ENCODE assay signal across 24 cellular contexts in genomic region chr10:10941106-10941505, GRCh38.
DNase-seq lines count a peak whose midpoint lies in the region; ATAC-seq and TF ChIP-seq lines count a peak whose summit lies in the region.
"Had no signal": no experiment of that assay in that cellular context is flagged by ENCODE, and none has a peak within 500 bp of the region (broad histone marks: within the 10 kb centered on the region; RNA-seq: fewer than 3 reads in every experiment).

No MANE protein-coding gene starts in this region.

- peaks cover 23% of the 10 kb centered on the region for H3K4me1 Mint-ChIP-seq in nephron
- H3K4me1 Mint-ChIP-seq: B cell had no signal

- no peaks in the 10 kb centered on the region for H3K36me3 ChIP-seq in adipocyte (ENCODE audit: control insufficient read depth, insufficient read depth, low read length, severe bottlenecking)
- no peaks in the 10 kb centered on the region for H3K36me3 ChIP-seq in subcutaneous abdominal adipose tissue (ENCODE audit: control insufficient read depth in 5 of 5, insufficient read depth in 5 of 5, low read length in 5 of 5)
- H3K36me3 ChIP-seq in aorta (ENCODE audit: control insufficient read depth in 1 of 2, insufficient read depth in 2 of 2, low read length in 1 of 2) = no peaks in the 10 kb centered on the region
- H3K36me3 ChIP-seq: BLaER1 treated with 17β-estradiol and CSF1 and Interleukin-3, amounts not matched to agents 10 nM and 100 nM had no signal

- 4% methylated on average over 2 of the region's 2 CpGs for WGBS in aorta, 2 donors

- ATAC-seq in aorta (ENCODE audit: low FRiP score) = peak; percentile 64
- no peak for ATAC-seq in GM21390 (IDR thresholded peaks at IDR 0.05; ENCODE audit: unreplicated experiment)
- no peak for ATAC-seq in HG03025 (IDR thresholded peaks at IDR 0.05; ENCODE audit: low FRiP score, unreplicated experiment)
- ATAC-seq: A549; CD8-positive, alpha-beta T cell; GM12878 had no signal

- H3K4me1 ChIP-seq in adipocyte (ENCODE audit: control insufficient read depth, insufficient read depth, low read length) (peaks cover 11% of the 10 kb centered on the region), subcutaneous abdominal adipose tissue (ENCODE audit: control insufficient read depth in 5 of 5, insufficient read depth in 5 of 5, low read length in 5 of 5) (peaks cover 0 to 17% (median 14%) of the 10 kb centered on the region in 5 donors), aorta (ENCODE audit: control insufficient read depth in 1 of 2, insufficient read depth in 2 of 2, low read length in 2 of 2) (peaks cover 0 to 2% of the 10 kb centered on the region in 2 donors)
- H3K4me1 ChIP-seq: A549; BLaER1 treated with 17β-estradiol and CSF1 and Interleukin-3, amounts not matched to agents 10 nM and 100 nM; Caco-2 had no signal

- H3K36me3 Mint-ChIP-seq in nephron (ENCODE audit: low read depth) = no peaks in the 10 kb centered on the region
- H3K36me3 Mint-ChIP-seq: CD8-positive, alpha-beta T cell had no signal

- peak overlapping the region in 2 of 3 experiments; percentile 19 to 53 for H3K27ac Mint-ChIP-seq in nephron
- H3K27ac Mint-ChIP-seq: B cell; CD4-positive, alpha-beta T cell; CD8-positive, alpha-beta T cell had no signal

- peak overlapping the region; percentile 72 for H3K27ac ChIP-seq in subcutaneous abdominal adipose tissue (ENCODE audit: low read depth, low read length)
- H3K27ac ChIP-seq in aorta (ENCODE audit: low read depth in 1 of 2, low read length in 2 of 2) = no peak overlapping the region
- H3K27ac ChIP-seq: 22Rv1; A549; BLaER1 treated with 17β-estradiol and CSF1 and Interleukin-3, amounts not matched to agents 10 nM and 100 nM; C4-2B had no signal

- no peak for DNase-seq in adipocyte (ENCODE audit: low read depth)
- no peak for DNase-seq in aorta
- DNase-seq in cerebellar nuclear complex (lab: John Stamatoyannopoulos, UW) = no peak
- DNase-seq: AML-193; Caco-2; Calu3; CD4-positive, alpha-beta T cell; CD8-positive, alpha-beta T cell; DMS153; DMS53; DMS79; DND-41; EL; GDM1 had no signal

- H3K27me3 ChIP-seq in adipocyte (replicated peaks; ENCODE audit: control insufficient read depth, insufficient read depth, low read length) = no peaks in the 10 kb centered on the region
- peaks cover 0 to 3% (median 0%) of the 10 kb centered on the region in 5 donors for H3K27me3 ChIP-seq in subcutaneous abdominal adipose tissue (ENCODE audit: control insufficient read depth in 5 of 5, insufficient read depth in 4 of 5, low read length in 5 of 5)
- H3K27me3 ChIP-seq in aorta (ENCODE audit: control insufficient read depth in 1 of 2, insufficient read depth in 2 of 2, low read length in 1 of 2) = no peaks in the 10 kb centered on the region
- H3K27me3 ChIP-seq: BLaER1 treated with 17β-estradiol and CSF1 and Interleukin-3, amounts not matched to agents 10 nM and 100 nM had no signal

- H3K4me3 Mint-ChIP-seq in nephron = no peak overlapping the region
- H3K4me3 Mint-ChIP-seq: B cell; CD4-positive, alpha-beta T cell; CD8-positive, alpha-beta T cell had no signal

- H3K27me3 Mint-ChIP-seq in nephron (ENCODE audit: low read depth) = peaks cover 9% of the 10 kb centered on the region

- no peaks in the 10 kb centered on the region for H3K9me3 ChIP-seq in adipocyte (ENCODE audit: control insufficient read depth, low read length)
- H3K9me3 ChIP-seq in subcutaneous abdominal adipose tissue (ENCODE audit: control insufficient read depth in 5 of 5, low read length in 5 of 5) = peaks cover 0 to 11% (median 3%) of the 10 kb centered on the region in 5 donors
- no peaks in the 10 kb centered on the region for H3K9me3 ChIP-seq in aorta (ENCODE audit: control insufficient read depth, low read length)

- no peak overlapping the region for H3K4me3 ChIP-seq in adipocyte (ENCODE audit: low read length)
- no peak overlapping the region for H3K4me3 ChIP-seq in subcutaneous abdominal adipose tissue (ENCODE audit: low read depth in 1 of 5, low read length in 5 of 5)
- no peak overlapping the region for H3K4me3 ChIP-seq in aorta (ENCODE audit: low read length in 2 of 2)
- H3K4me3 ChIP-seq: A549; BLaER1 treated with 17β-estradiol and CSF1 and Interleukin-3, amounts not matched to agents 10 nM and 100 nM; GM12878 had no signal

- H3K9ac ChIP-seq in adipocyte (ENCODE audit: low read length) = peak overlapping the region; percentile 47
- peak overlapping the region in 1 of 5 donors; percentile 100 for H3K9ac ChIP-seq in subcutaneous abdominal adipose tissue (ENCODE audit: low read length in 5 of 5)
- H3K9ac ChIP-seq: BLaER1 treated with 17β-estradiol and CSF1 and Interleukin-3, amounts not matched to agents 10 nM and 100 nM had no signal

- peaks cover 31% of the 10 kb centered on the region for H3K9me3 Mint-ChIP-seq in nephron

- intact Hi-C loops in aorta (cut with DNase I) = no loop called here

- no peak for TF ChIP-seq CTCF in nephron (IDR thresholded peaks at IDR 0.05; ENCODE audit: unreplicated experiment in 3 of 3)
